ENCODE assay signal across 21 cellular contexts in the genomic region with DNA sequence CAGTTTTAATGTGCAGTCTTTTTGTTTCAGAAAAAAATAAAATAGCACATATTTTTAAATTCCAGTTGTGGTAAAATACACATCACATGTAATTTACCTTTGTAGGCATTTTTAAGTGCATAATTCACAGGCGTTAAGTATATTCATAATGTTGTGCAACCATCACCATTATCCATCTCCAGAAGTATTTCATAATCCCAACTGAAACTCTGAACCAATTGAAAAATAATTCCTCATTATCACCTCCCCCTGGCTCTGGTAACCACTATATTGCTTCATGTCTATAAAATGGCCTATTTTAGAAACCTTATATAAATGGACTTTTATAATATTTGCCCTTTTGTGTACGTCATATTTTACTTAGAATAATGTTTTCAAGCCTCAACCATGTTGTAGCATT.
"Had no signal": no experiment of that assay in that cellular context is flagged by ENCODE, and none has a peak within 500 bp of the region (broad histone marks: within the 10 kb centered on the region; RNA-seq: fewer than 3 reads in every experiment).

No MANE protein-coding gene starts in this region.

- H3K4me3 ChIP-seq: coronary artery, dorsolateral prefrontal cortex, heart left ventricle, lung, pancreas, spleen, thoracic aorta, transverse colon had no signal

- H3K27me3 ChIP-seq: heart left ventricle, pancreas, spleen, transverse colon had no signal

- H3K27ac ChIP-seq: coronary artery, dorsolateral prefrontal cortex, heart left ventricle, pancreas, spleen, thoracic aorta, transverse colon had no signal

- H3K4me1 ChIP-seq: heart left ventricle, pancreas, spleen, transverse colon had no signal

- DNase-seq: dorsolateral prefrontal cortex; effector CD8-positive, alpha-beta T cell; heart left ventricle; hippocampal formation; left colon; left ventricle myocardium superior; mesenchymal stem cell; midbrain; occipital lobe; pancreas; spleen; stimulated activated CD4-positive, alpha-beta T cell treated with anti-CD3 and anti-CD28 coated beads, Interleukin-15, amount 100 ng/mL, for 24 hours; stimulated activated CD4-positive, alpha-beta T cell treated with anti-CD3 and anti-CD28 coated beads, Interleukin-2, amount 100 ng/mL, for 24 hours; stimulated activated CD4-positive, alpha-beta T cell treated with anti-CD3 and anti-CD28 coated beads, Interleukin-4, amount 100 ng/mL, for 4 hours; stimulated activated naive B cell treated with anti-CD40 and anti-IgM and Interleukin-4, amounts not matched to agents 10 μg/mL and 1 μg/mL and 100 μg/mL, for 72 hours; stimulated activated naive CD8-positive, alpha-beta T cell treated with anti-CD3 and anti-CD28 coated beads, Interleukin-15, amount 100 ng/mL, for 72 hours; substantia nigra; transverse colon had no signal

- H3K36me3 ChIP-seq: heart left ventricle, pancreas, spleen, thoracic aorta, transverse colon had no signal

- H3K9me3 ChIP-seq: pancreas, thoracic aorta, transverse colon had no signal
